ENCODE assay signal across 1 cellular context in the genomic region with DNA sequence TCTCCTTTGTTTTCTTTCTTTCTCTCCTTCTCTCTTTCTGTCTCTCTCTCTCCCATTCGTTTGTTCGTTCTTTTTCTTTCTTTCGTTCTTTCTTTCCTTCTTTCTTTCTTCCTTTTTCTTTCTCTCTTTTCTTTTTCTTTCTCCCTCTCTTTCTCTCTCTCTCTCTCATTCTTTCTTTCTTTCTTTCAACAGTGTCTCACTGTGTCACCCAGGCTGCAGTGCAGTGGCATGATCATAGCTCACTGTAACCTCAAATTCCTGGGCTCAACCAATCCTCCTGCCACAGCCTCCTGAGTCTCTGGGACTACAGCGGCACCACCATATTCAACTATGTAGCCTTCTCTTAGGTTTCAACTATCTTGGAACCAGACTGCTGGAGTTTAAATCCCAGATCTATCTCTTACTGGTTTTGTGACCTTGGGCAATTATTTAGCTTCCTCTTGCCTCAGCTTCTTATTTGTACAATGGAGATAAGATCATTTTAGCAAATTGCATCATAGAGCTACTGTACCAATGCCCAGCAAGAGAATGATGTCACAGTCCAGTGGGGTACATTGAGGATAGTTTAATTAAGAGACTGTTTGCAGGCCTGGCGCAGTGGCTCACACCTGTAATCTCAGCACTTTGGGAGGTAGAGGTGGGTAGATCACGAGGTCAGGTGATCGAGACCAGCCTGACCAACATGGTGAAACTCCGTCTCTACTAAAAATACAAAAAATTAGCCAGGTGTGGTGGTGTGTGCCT.
TF ChIP-seq lines count a peak whose summit lies in the region.

No MANE protein-coding gene starts in this region.

TF ChIP-seq in A549, 52 proteins besides CTCF, POLR2A, EP300 and RAD21:
- TF ChIP-seq GATA3 (IDR thresholded peaks at IDR 0.05; ENCODE audit: borderline replicate concordance) = 0 out of 2 replicates have a peak, but pooled peaks have one; percentile 18
- TF ChIP-seq PHF8 (IDR thresholded peaks at IDR 0.05; ENCODE audit: borderline replicate concordance, low read depth) = no peak
